Comparison of ENCODE assay signal across 9 cellular contexts in the genomic region with DNA sequence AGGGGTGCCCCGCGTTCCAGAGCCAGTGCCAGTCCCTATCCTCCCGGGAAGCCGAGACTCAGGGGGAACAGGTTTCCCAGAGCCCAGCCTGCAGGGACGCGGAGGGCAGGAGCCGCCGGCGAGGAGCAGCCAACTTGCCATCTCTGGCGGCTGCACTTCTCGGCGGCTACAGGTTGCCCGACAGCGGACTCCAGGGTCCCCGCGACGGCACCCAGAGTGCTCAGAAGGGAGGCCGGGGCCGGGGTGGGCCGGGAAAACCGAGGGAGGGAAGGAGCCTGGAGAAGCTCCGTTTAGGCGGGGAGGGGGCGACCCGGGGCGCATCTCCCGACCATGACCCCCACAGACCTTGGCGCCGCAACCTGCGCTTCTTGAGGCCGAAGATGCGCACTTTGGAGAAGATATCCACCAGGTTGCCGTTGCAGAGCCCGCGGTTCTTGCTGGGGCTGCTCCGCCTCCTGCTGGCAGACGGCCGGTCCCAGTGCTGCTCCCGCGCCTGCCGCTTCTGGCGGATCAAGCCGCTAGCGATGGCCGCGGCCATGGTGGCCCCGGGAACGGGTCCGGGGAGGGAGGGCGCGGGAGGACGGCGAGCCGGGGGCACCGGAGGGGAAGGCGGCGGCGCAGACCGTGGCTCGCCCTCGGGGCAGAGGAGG.
DNase-seq lines count a peak whose midpoint lies in the region; ATAC-seq, FAIRE-seq and TF ChIP-seq lines count a peak whose summit lies in the region.
"Had no signal": no experiment of that assay in that cellular context is flagged by ENCODE, and none has a peak within 500 bp of the region (broad histone marks: within the 10 kb centered on the region; RNA-seq: fewer than 3 reads in every experiment).

No MANE protein-coding gene starts in this region.

- peak overlapping the region; percentile 16 for H3K4me3 Mint-ChIP-seq in neural crest cell

- H3K27ac ChIP-seq in esophagus (ENCODE audit: low read depth in 2 of 2, low read length in 1 of 2), result no peak overlapping the region

- H3K4me1 Mint-ChIP-seq in neural crest cell, result peaks cover 6% of the 10 kb centered on the region

- peaks cover 4 to 11% of the 10 kb centered on the region in 2 donors for H3K27me3 ChIP-seq in esophagus (ENCODE audit: control insufficient read depth in 1 of 2, insufficient read depth in 2 of 2, low read length in 2 of 2)

- 2 to 3% methylated on average over 55 to 61 of the region's 61 CpGs for WGBS in esophagus, 2 donors

- H3K36me3 Mint-ChIP-seq in neural crest cell (ENCODE audit: low read depth), result no peaks in the 10 kb centered on the region

- H3K4me3 ChIP-seq in esophagus (ENCODE audit: low read depth in 1 of 2, low read length in 2 of 2), result peak overlapping the region; percentile 9 to 32

- no peaks in the 10 kb centered on the region for H3K36me3 ChIP-seq in esophagus (ENCODE audit: control insufficient read depth in 2 of 2, insufficient read depth in 2 of 2, low read length in 1 of 2)

- H3K4me1 ChIP-seq in esophagus (ENCODE audit: control insufficient read depth in 2 of 2, insufficient read depth in 2 of 2, low read length in 1 of 2), result peaks cover 0 to 4% of the 10 kb centered on the region in 2 donors

- no peak for FAIRE-seq in D721Med (lab: Jason Lieb, UNC)

- no peaks in the 10 kb centered on the region for H3K9me3 ChIP-seq in esophagus (ENCODE audit: control insufficient read depth in 2 of 2, insufficient read depth in 1 of 2, low read depth in 1 of 2, low read length in 1 of 2)

- peaks cover 89% of the 10 kb centered on the region for H3K27me3 Mint-ChIP-seq in neural crest cell (ENCODE audit: low read depth)

- no peaks in the 10 kb centered on the region for H3K9me3 Mint-ChIP-seq in neural crest cell

- H3K27ac Mint-ChIP-seq in neural crest cell (ENCODE audit: unreplicated experiment), result no peak overlapping the region

- ATAC-seq in HG03045 (IDR thresholded peaks at IDR 0.05; ENCODE audit: unreplicated experiment) (no peak), HG03139 (IDR thresholded peaks at IDR 0.05; ENCODE audit: unreplicated experiment) (no peak), HG03565 (IDR thresholded peaks at IDR 0.05; ENCODE audit: unreplicated experiment) (no peak)

- DNase-seq in D721Med (ENCODE audit: insufficient read length, low spot score), result no peak
- peak; percentile 34 for DNase-seq in NCI-H146 treated with DMSO at 0.1 percent for 48 hours (lab: John Stamatoyannopoulos, UW; ENCODE audit: unreplicated experiment)
- peak; percentile 42 for DNase-seq in neural crest cell (ENCODE audit: low read depth, low spot score)
- no peak for DNase-seq in foreskin melanocyte
- DNase-seq: T-helper 9 cell had no signal

- TF ChIP-seq CTCF in D721Med (IDR thresholded peaks at IDR 0.05; ENCODE audit: insufficient read depth, missing control alignments) (peak; percentile 26), neural crest cell (conservative IDR thresholded peaks at IDR 0.05) (peak; percentile 64)

Comparison
In these comparisons a context has a peak if more than half of its experiments do, and no peak if none do; other contexts are left out.
1. DNase-seq: peak in NCI-H146 treated with DMSO at 0.1 percent for 48 hours (single experiment) and neural crest cell (single experiment); none in D721Med (single experiment) and foreskin melanocyte (single experiment).